In genomic region chr5:169126376-169127043, GRCh38 we compare ENCODE assay signal across 1 cellular context.
A peak's percentile ranks its signal among the peaks of the same experiment; 100 is the strongest.
TF ChIP-seq lines count a peak whose summit lies in the region.

No MANE protein-coding gene starts in this region.

TF ChIP-seq in HEK293, 187 proteins besides CTCF, POLR2A, EP300 and RAD21 (continued from another document):
- TF ChIP-seq ZSCAN18 (tag by site-specific recombination; IDR thresholded peaks at IDR 0.05) (no peak), ZNF184 (tag by site-specific recombination; IDR thresholded peaks at IDR 0.05) (peak; percentile 58; the same call in 1 of the 2 replicates), GLI4 (tag by site-specific recombination; IDR thresholded peaks at IDR 0.05) (no peak), TSHZ1 (tag by site-specific recombination; IDR thresholded peaks at IDR 0.05; ENCODE audit: borderline replicate concordance) (no peak), ZNF660 (tag by site-specific recombination; IDR thresholded peaks at IDR 0.05) (0 out of 2 replicates have a peak, but pooled peaks have one; percentile 46), ZNF335 (tag by site-specific recombination; conservative IDR thresholded peaks at IDR 0.05) (peak; percentile 47), ATF2 (tag by site-specific recombination; IDR thresholded peaks at IDR 0.05; ENCODE audit: low read depth) (peak; percentile 96), BCL6B (tag by site-specific recombination; IDR thresholded peaks at IDR 0.05) (no peak), ZNF518A (tag by site-specific recombination; conservative IDR thresholded peaks at IDR 0.05; ENCODE audit: low read depth) (no peak), ZBTB21 (tag by site-specific recombination; IDR thresholded peaks at IDR 0.05) (peak; percentile 92), ZNF629 (tag by site-specific recombination; IDR thresholded peaks at IDR 0.05) (peak; percentile 91), ZEB2 (tag by site-specific recombination; IDR thresholded peaks at IDR 0.05) (no peak)
TF ChIP-seq in HEK293: peak in this region for 8.
